In the genomic region with DNA sequence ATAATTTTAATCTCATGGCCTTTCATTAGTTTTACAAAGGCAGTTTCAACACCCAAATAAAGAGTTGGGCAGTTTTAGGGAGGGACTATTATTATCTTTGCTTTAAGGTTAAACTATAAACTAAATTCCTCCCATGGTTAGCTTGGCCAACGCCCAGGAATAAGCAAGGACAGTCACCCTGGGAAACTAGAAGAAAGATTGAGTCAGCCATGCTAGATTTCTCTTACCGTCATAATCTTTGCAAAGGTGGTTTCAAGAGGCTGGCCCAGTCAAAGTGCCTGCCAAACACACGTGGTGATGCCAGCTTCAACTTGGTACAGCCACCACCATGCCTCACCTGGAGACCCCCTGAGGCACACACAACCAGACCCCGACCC, we compare ENCODE assay signal across 25 cellular contexts.
"Had no signal": no experiment of that assay in that cellular context is flagged by ENCODE, and none has a peak within 500 bp of the region (broad histone marks: within the 10 kb centered on the region; RNA-seq: fewer than 3 reads in every experiment).

No MANE protein-coding gene starts in this region.

- H3K27me3 ChIP-seq: adrenal gland, ascending aorta, brain microvascular endothelial cell, gastroesophageal sphincter, left lung, pancreas, testis, upper lobe of left lung had no signal

- H3K9me3 ChIP-seq: adrenal gland, ascending aorta, gastroesophageal sphincter, left lung, pancreas, psoas muscle, testis, upper lobe of left lung had no signal

- FAIRE-seq: endothelial cell of umbilical vein, keratinocyte, pancreas had no signal

- ATAC-seq: activated CD4-positive, CD25-positive, alpha-beta regulatory T cell treated with anti-CD3 and anti-CD28 coated beads, Interleukin-2, amount 50 U/mL, for 24 hours; effector memory CD8-positive, alpha-beta T cell; gastroesophageal sphincter; left lung; psoas muscle; right cardiac atrium; T-cell had no signal

- H3K4me1 ChIP-seq: adrenal gland, ascending aorta, left lung, pancreas, psoas muscle, testis, upper lobe of left lung had no signal

- H3K4me3 ChIP-seq: adrenal gland, ascending aorta, dorsolateral prefrontal cortex, gastroesophageal sphincter, left lung, pancreas, psoas muscle, testis, upper lobe of left lung had no signal

- DNase-seq: activated CD4-positive, alpha-beta T cell treated with anti-CD3 and anti-CD28 coated beads, Interleukin-2, amount 10 ng/mL, durations not matched to agents 7 days and 5 days; activated CD8-positive, alpha-beta memory T cell treated with anti-CD3 and anti-CD28 coated beads for 24 hours; activated CD8-positive, alpha-beta memory T cell treated with anti-CD3 and anti-CD28 coated beads, Interleukin-2, amount 50 U/mL, for 4 hours; activated naive CD4-positive, alpha-beta T cell; activated T-cell treated with anti-CD3 and anti-CD28 coated beads, Interleukin-2, amount 50 U/mL, for 24 hours; adrenal gland; brain microvascular endothelial cell; central memory CD4-positive, alpha-beta T cell; dorsolateral prefrontal cortex; effector memory CD8-positive, alpha-beta T cell; head of caudate nucleus; left lung; pancreas; psoas muscle; right cardiac atrium; stimulated activated CD4-positive, alpha-beta T cell treated with anti-CD3 and anti-CD28 coated beads, Interleukin-1b, Interleukin-23, amount 100 ng/mL, for 48 hours; T-cell; testis; upper lobe of left lung had no signal

- H3K36me3 ChIP-seq: adrenal gland, ascending aorta, brain microvascular endothelial cell, gastroesophageal sphincter, left lung, pancreas, upper lobe of left lung had no signal

- H3K27ac ChIP-seq: adrenal gland, ascending aorta, brain microvascular endothelial cell, dorsolateral prefrontal cortex, gastroesophageal sphincter, left lung, pancreas, psoas muscle, testis, upper lobe of left lung, VCaP had no signal
